ENCODE assay signal across 1 cellular context in the genomic region with DNA sequence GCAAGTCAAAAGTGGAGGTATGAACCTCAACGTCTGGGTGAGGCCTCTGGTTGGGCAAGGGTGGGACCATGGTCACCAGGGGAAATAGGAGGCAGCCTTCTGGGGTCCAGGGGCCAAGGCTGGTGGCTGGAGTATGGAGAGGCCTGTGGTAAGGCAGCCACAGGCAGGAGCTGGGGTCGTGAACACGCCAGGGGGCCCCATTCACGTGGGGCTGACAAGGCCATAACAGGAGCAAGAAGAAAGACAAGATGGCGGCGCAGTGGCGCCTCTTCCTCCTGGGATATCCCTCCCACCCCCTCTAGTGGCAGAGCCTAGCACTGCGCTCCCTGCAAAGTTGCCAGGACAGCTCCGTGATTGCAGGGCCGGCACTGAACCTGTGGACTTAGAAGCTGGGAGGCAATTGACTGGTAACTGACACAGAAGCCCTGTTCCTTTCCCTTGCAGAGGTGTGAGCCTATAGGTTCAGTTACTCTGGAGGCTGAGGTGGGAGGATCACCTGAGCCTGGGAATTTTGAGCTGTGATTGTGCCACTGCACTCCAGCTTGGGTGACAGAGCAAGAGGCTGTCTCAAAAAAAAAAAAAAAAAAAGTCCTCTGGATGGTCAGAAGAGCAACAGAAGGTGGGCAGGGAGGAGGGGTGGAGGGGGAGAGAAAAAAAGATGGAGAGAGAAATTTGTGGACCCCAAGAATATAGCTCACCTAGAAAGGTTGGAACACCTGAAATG.
A peak's percentile ranks its signal among the peaks of the same experiment; 100 is the strongest.
TF ChIP-seq lines count a peak whose summit lies in the region.

No MANE protein-coding gene starts in this region.

TF ChIP-seq in K562, 482 proteins besides CTCF, POLR2A, EP300 and RAD21 (continues in another document):
- TF ChIP-seq, protein P1, sequence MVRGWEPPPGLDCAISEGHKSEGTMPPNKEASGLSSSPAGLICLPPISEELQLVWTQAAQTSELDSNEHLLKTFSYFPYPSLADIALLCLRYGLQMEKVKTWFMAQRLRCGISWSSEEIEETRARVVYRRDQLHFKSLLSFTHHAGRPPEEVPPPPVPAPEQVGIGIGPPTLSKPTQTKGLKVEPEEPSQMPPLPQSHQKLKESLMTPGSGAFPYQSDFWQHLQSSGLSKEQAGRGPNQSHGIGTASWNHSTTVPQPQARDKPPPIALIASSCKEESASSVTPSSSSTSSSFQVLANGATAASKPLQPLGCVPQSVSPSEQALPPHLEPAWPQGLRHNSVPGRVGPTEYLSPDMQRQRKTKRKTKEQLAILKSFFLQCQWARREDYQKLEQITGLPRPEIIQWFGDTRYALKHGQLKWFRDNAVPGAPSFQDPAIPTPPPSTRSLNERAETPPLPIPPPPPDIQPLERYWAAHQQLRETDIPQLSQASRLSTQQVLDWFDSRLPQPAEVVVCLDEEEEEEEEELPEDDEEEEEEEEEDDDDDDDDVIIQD (CRISPR knock-in tag; IDR thresholded peaks at IDR 0.05): 0 out of 2 replicates have a peak, but pooled peaks have one; percentile 57
- no peak for TF ChIP-seq NFE2 (IDR thresholded peaks at IDR 0.05; ENCODE audit: low read depth)
- TF ChIP-seq IRF2 (CRISPR knock-in tag; IDR thresholded peaks at IDR 0.05): no peak
- peak; percentile 74 for TF ChIP-seq ZNF41 (CRISPR knock-in tag; conservative IDR thresholded peaks at IDR 0.05)
- TF ChIP-seq SMARCA4 (IDR thresholded peaks at IDR 0.05): no peak
- no peak for TF ChIP-seq ZC3H4 (CRISPR knock-in tag; IDR thresholded peaks at IDR 0.05; ENCODE audit: borderline replicate concordance)
- TF ChIP-seq PTTG1 (tag; IDR thresholded peaks at IDR 0.05; ENCODE audit: low read depth): no peak
- no peak for TF ChIP-seq ZNF318 (IDR thresholded peaks at IDR 0.05; ENCODE audit: borderline replicate concordance in 1 of 2, low read depth in 1 of 2)
- no peak for TF ChIP-seq ZNF124 (CRISPR knock-in tag; IDR thresholded peaks at IDR 0.05)
- TF ChIP-seq YY1 (IDR thresholded peaks at IDR 0.05; ENCODE audit: borderline replicate concordance in 1 of 3, control insufficient read depth in 1 of 3, extremely low read depth in 1 of 3, insufficient read depth in 3 of 3, insufficient read length in 1 of 3, insufficient replicate concordance in 2 of 3, low read depth in 1 of 3, low read length in 2 of 3): peak; percentile 85 to 99 (median 94)
- no peak for TF ChIP-seq CHCHD3 (CRISPR knock-in tag; IDR thresholded peaks at IDR 0.05)
- peak; percentile 50; the same call in 1 of the 2 replicates for TF ChIP-seq E2F3 (CRISPR knock-in tag; IDR thresholded peaks at IDR 0.05)
- TF ChIP-seq ZNF280B (CRISPR knock-in tag; IDR thresholded peaks at IDR 0.05): no peak
- TF ChIP-seq, protein P2, sequence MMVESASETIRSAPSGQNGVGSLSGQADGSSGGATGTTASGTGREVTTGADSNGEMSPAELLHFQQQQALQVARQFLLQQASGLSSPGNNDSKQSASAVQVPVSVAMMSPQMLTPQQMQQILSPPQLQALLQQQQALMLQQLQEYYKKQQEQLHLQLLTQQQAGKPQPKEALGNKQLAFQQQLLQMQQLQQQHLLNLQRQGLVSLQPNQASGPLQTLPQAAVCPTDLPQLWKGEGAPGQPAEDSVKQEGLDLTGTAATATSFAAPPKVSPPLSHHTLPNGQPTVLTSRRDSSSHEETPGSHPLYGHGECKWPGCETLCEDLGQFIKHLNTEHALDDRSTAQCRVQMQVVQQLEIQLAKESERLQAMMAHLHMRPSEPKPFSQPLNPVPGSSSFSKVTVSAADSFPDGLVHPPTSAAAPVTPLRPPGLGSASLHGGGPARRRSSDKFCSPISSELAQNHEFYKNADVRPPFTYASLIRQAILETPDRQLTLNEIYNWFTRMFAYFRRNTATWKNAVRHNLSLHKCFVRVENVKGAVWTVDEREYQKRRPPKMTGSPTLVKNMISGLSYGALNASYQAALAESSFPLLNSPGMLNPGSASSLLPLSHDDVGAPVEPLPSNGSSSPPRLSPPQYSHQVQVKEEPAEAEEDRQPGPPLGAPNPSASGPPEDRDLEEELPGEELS (CRISPR knock-in tag; IDR thresholded peaks at IDR 0.05; ENCODE audit: borderline replicate concordance): no peak
- 0 out of 4 replicates have a peak, but pooled peaks of 1 of the 2 experiments have one; percentile 62 for TF ChIP-seq RCOR1 (IDR thresholded peaks at IDR 0.05; ENCODE audit: borderline replicate concordance in 1 of 2, low read depth in 2 of 2, low read length in 2 of 2)
- peak; percentile 83; the same call in 1 of the 2 replicates for TF ChIP-seq HBP1 (CRISPR knock-in tag; IDR thresholded peaks at IDR 0.05)
- no peak for TF ChIP-seq RFX1 (IDR thresholded peaks at IDR 0.05)
- TF ChIP-seq ATF1 (CRISPR knock-in tag; IDR thresholded peaks at IDR 0.05): no peak
- peak; percentile 38 for TF ChIP-seq ATF1 (tag; IDR thresholded peaks at IDR 0.05)
- TF ChIP-seq ZNF764 (CRISPR knock-in tag; IDR thresholded peaks at IDR 0.05; ENCODE audit: low read depth): no peak
- TF ChIP-seq FOXP1 (CRISPR knock-in tag; IDR thresholded peaks at IDR 0.05): no peak
- no peak for TF ChIP-seq SRSF9 (IDR thresholded peaks at IDR 0.05; ENCODE audit: borderline replicate concordance, low read depth, low read length)
- TF ChIP-seq TEAD1 (CRISPR knock-in tag; IDR thresholded peaks at IDR 0.05): peak in 1 of 2 experiments; percentile 65; a peak in 1 of 4 replicates
- peak; percentile 90 for TF ChIP-seq ZNF175 (CRISPR knock-in tag; IDR thresholded peaks at IDR 0.05; ENCODE audit: low read depth)
- TF ChIP-seq ZNF347 (CRISPR knock-in tag; IDR thresholded peaks at IDR 0.05; ENCODE audit: low read depth): no peak
- TF ChIP-seq JUN (IDR thresholded peaks at IDR 0.05; ENCODE audit: borderline replicate concordance, low read depth, low read length): peak; percentile 23; the same call in 1 of the 2 replicates
- TF ChIP-seq JUN (CRISPR knock-in tag; IDR thresholded peaks at IDR 0.05; ENCODE audit: borderline replicate concordance): no peak
- no peak for TF ChIP-seq ZNF212 (CRISPR knock-in tag; IDR thresholded peaks at IDR 0.05)
- no peak for TF ChIP-seq NCOR1 (IDR thresholded peaks at IDR 0.05)
- no peak for TF ChIP-seq ZNF174 (CRISPR knock-in tag; IDR thresholded peaks at IDR 0.05)
- TF ChIP-seq ZNF830 (CRISPR knock-in tag; IDR thresholded peaks at IDR 0.05): no peak
- TF ChIP-seq ETV5 (CRISPR knock-in tag; IDR thresholded peaks at IDR 0.05; ENCODE audit: low read depth): no peak
- TF ChIP-seq FOSL1 (tag; conservative IDR thresholded peaks at IDR 0.05): no peak
- 0 out of 2 replicates have a peak, but pooled peaks have one; percentile 58 for TF ChIP-seq ELF4 (CRISPR knock-in tag; IDR thresholded peaks at IDR 0.05)
- TF ChIP-seq ZNF583 (CRISPR knock-in tag; IDR thresholded peaks at IDR 0.05): peak; percentile 90
- TF ChIP-seq HCFC1 (IDR thresholded peaks at IDR 0.05; ENCODE audit: low read depth, low read length): 0 out of 2 replicates have a peak, but pooled peaks have one; percentile 29
- TF ChIP-seq SPI1 (IDR thresholded peaks at IDR 0.05; ENCODE audit: borderline replicate concordance, low read depth, low read length): no peak
- 0 out of 2 replicates have a peak, but pooled peaks have one; percentile 78 for TF ChIP-seq ZBTB17 (CRISPR knock-in tag; IDR thresholded peaks at IDR 0.05)
- TF ChIP-seq, protein P3, sequence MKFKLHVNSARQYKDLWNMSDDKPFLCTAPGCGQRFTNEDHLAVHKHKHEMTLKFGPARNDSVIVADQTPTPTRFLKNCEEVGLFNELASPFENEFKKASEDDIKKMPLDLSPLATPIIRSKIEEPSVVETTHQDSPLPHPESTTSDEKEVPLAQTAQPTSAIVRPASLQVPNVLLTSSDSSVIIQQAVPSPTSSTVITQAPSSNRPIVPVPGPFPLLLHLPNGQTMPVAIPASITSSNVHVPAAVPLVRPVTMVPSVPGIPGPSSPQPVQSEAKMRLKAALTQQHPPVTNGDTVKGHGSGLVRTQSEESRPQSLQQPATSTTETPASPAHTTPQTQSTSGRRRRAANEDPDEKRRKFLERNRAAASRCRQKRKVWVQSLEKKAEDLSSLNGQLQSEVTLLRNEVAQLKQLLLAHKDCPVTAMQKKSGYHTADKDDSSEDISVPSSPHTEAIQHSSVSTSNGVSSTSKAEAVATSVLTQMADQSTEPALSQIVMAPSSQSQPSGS (CRISPR knock-in tag; IDR thresholded peaks at IDR 0.05): no peak
- TF ChIP-seq, protein P4, sequence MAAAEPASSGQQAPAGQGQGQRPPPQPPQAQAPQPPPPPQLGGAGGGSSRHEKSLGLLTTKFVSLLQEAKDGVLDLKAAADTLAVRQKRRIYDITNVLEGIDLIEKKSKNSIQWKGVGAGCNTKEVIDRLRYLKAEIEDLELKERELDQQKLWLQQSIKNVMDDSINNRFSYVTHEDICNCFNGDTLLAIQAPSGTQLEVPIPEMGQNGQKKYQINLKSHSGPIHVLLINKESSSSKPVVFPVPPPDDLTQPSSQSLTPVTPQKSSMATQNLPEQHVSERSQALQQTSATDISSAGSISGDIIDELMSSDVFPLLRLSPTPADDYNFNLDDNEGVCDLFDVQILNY (CRISPR knock-in tag; IDR thresholded peaks at IDR 0.05): no peak
- TF ChIP-seq ZNF12 (CRISPR knock-in tag; IDR thresholded peaks at IDR 0.05): no peak
- peak; percentile 90 for TF ChIP-seq ZNF76 (CRISPR knock-in tag; IDR thresholded peaks at IDR 0.05; ENCODE audit: borderline replicate concordance)
